In genomic region chr10:133526957-133527588, GRCh38 we compare ENCODE assay signal across 14 cellular contexts. TPM values are rescaled to one million over a fixed set of nuclear protein-coding genes. Genes with fewer than 3 reads are reported as not detected.
A peak's percentile ranks its signal among the peaks of the same experiment; 100 is the strongest.
DNase-seq lines count a peak whose midpoint lies in the region; ATAC-seq and TF ChIP-seq lines count a peak whose summit lies in the region.
"Had no signal": no experiment of that assay in that cellular context is flagged by ENCODE, and none has a peak within 500 bp of the region (broad histone marks: within the 10 kb centered on the region; RNA-seq: fewer than 3 reads in every experiment).

CYP2E1 (plus strand) TSS chr10:133527363; CDS start chr10:133527396, 33 bp downstream.

- peak within 1 kb of the TSS; percentile 14 for H3K4me3 ChIP-seq in right cardiac atrium (ENCODE audit: low read length)
- no peak within 1 kb of the TSS for H3K4me3 ChIP-seq in mucosa of stomach (ENCODE audit: low read length)
- peak within 1 kb of the TSS; percentile 12 for H3K4me3 ChIP-seq in urinary bladder (ENCODE audit: low read depth, low read length)

- peaks cover 3% of the 10 kb centered on the region for H3K36me3 Mint-ChIP-seq in central memory CD8-positive, alpha-beta T cell (ENCODE audit: insufficient read depth)
- H3K36me3 Mint-ChIP-seq in progenitor cell of endocrine pancreas (ENCODE audit: insufficient read depth), result peaks cover 2% of the 10 kb centered on the region

- H3K4me1 ChIP-seq in right cardiac atrium (ENCODE audit: control insufficient read depth, insufficient read depth, low read length) (peaks cover 3% of the 10 kb centered on the region), mucosa of stomach (ENCODE audit: control insufficient read depth, insufficient read depth, low read length) (peaks cover 25% of the 10 kb centered on the region), urinary bladder (ENCODE audit: insufficient read depth) (no peaks in the 10 kb centered on the region)

- no peaks in the 10 kb centered on the region for H3K27me3 ChIP-seq in right cardiac atrium (ENCODE audit: control insufficient read depth, insufficient read depth)
- H3K27me3 ChIP-seq in mucosa of stomach (ENCODE audit: control insufficient read depth, insufficient read depth, low read length), result peaks cover 43% of the 10 kb centered on the region

- H3K9me3 ChIP-seq in right cardiac atrium (ENCODE audit: control insufficient read depth, low read length) (peaks cover 2% of the 10 kb centered on the region), mucosa of stomach (ENCODE audit: control insufficient read depth, low read length) (no peaks in the 10 kb centered on the region)

- no peak for TF ChIP-seq CTCF in progenitor cell of endocrine pancreas (IDR thresholded peaks at IDR 0.05; ENCODE audit: unreplicated experiment)

- H3K27ac Mint-ChIP-seq in central memory CD8-positive, alpha-beta T cell (ENCODE audit: low read depth), result no peak within 1 kb of the TSS
- H3K27ac Mint-ChIP-seq in progenitor cell of endocrine pancreas, result no peak within 1 kb of the TSS

- H3K9me3 Mint-ChIP-seq in central memory CD8-positive, alpha-beta T cell, result peaks cover 8% of the 10 kb centered on the region
- H3K9me3 Mint-ChIP-seq in progenitor cell of endocrine pancreas (ENCODE audit: low read depth), result peaks cover 39% of the 10 kb centered on the region

- H3K9ac ChIP-seq in mucosa of stomach (ENCODE audit: low read length), result peak within 1 kb of the TSS; percentile 28
- H3K9ac ChIP-seq: KMS-11 had no signal

- 65% methylated on average over 16 of the region's 16 CpGs for WGBS in right cardiac atrium
- 72% methylated on average over 16 of the region's 16 CpGs for WGBS in urinary bladder

- H3K36me3 ChIP-seq in mucosa of stomach (ENCODE audit: control insufficient read depth, insufficient read depth, low read length) (no peaks in the 10 kb centered on the region), urinary bladder (ENCODE audit: insufficient read depth) (no peaks in the 10 kb centered on the region)
- H3K36me3 ChIP-seq: WERI-Rb-1 had no signal

- H3K4me3 Mint-ChIP-seq in central memory CD8-positive, alpha-beta T cell, result peak within 1 kb of the TSS; percentile 20
- H3K4me3 Mint-ChIP-seq in progenitor cell of endocrine pancreas (ENCODE audit: low read depth), result no peak within 1 kb of the TSS

- H3K4me1 Mint-ChIP-seq in central memory CD8-positive, alpha-beta T cell, result peaks cover 21% of the 10 kb centered on the region
- H3K4me1 Mint-ChIP-seq in progenitor cell of endocrine pancreas (ENCODE audit: low read depth), result no peaks in the 10 kb centered on the region

- ATAC-seq in right cardiac atrium (no peak), left ventricle myocardium superior (no peak)
- no peak for ATAC-seq in central memory CD8-positive, alpha-beta T cell (replicated peaks; ENCODE audit: extremely low read depth, poor library complexity, severe bottlenecking)

- H3K27ac ChIP-seq in right cardiac atrium (ENCODE audit: low read length) (no peak within 1 kb of the TSS), urinary bladder (ENCODE audit: low read depth) (no peak within 1 kb of the TSS)
- H3K27ac ChIP-seq: KMS-11, WERI-Rb-1 had no signal

- intact Hi-C loops in right cardiac atrium (cut with DNase I) (loop anchor here in 1 of 4 donors (10.0 kb wide), 1 partner anchor 202 kb away; no protein-coding TSS in a partner anchor), left ventricle myocardium superior (cut with micrococcal nuclease) (no loop called here)

- H3K27me3 Mint-ChIP-seq in central memory CD8-positive, alpha-beta T cell, result peaks cover 67% of the 10 kb centered on the region
- H3K27me3 Mint-ChIP-seq in progenitor cell of endocrine pancreas, result no peaks in the 10 kb centered on the region

- DNase-seq in right cardiac atrium, result no peak
- no peak for DNase-seq in left ventricle myocardium superior
- no peak for DNase-seq in central memory CD8-positive, alpha-beta T cell (ENCODE audit: low spot score in 2 of 2)
- DNase-seq in progenitor cell of endocrine pancreas (ENCODE audit: low spot score, unreplicated experiment), result no peak
- DNase-seq in T-helper 2 cell, result no peak
- no peak for DNase-seq in activated CD4-positive, alpha-beta T cell treated with anti-CD3 and anti-CD28 coated beads for 4 hours
- DNase-seq: activated CD8-positive, alpha-beta memory T cell treated with anti-CD3 and anti-CD28 coated beads, Interleukin-2, amount 50 U/mL, for 48 hours; NCI-H2029; NK-92 treated with Interleukin-12 subunit alpha and Interleukin-12 subunit beta, amount 100 ng/mL, for 24 hours; WERI-Rb-1 had no signal

RNA-seq across cellular contexts. Expression of gene CYP2E1, which starts in this region (rescaled TPM):
- total RNA-seq in right cardiac atrium (1 to 10 TPM in 3 of 4 donors, under 1 TPM in 1; 0.80 to 1.3 (median 1.2) TPM), left ventricle myocardium superior (0.69 TPM), urinary bladder (1.1 TPM), progenitor cell of endocrine pancreas (0.91 and 1.4 TPM in 2 replicates)
- polyA plus RNA-seq in right cardiac atrium (0.36 TPM), urinary bladder (3.6 TPM)
- total RNA-seq: lung microvascular endothelial cell had no signal
